In the genomic region with DNA sequence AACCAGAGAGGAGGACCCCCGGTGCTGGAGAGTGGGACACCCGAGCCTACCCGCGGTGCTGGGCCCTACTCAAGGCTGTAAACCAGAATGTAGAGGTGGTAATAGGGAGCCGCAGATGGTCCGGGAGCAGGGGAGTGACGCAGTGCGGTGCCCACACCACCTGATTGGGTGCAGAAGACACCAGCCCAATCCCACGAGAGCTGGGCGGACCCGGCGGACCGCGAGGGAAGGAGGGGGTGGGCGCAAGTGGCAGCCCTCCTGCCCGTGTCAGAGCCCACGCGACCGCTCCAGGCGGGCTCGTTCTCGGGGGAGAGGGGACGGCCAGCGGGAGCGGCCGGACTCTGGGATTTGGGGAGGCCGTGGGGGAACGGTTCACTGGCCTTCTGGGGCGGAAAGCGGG, we compare ENCODE assay signal across 8 cellular contexts.
DNase-seq lines count a peak whose midpoint lies in the region; ATAC-seq and TF ChIP-seq lines count a peak whose summit lies in the region.

No MANE protein-coding gene starts in this region.

- H3K4me3 ChIP-seq in AG04449 (ENCODE audit: low read depth, low read length) (peak overlapping the region; percentile 54), fibroblast of mammary gland (ENCODE audit: control insufficient read depth, low read depth, low read length) (peak overlapping the region; percentile 33)

- DNase-seq in AG04449 (ENCODE audit: low read depth, low spot score) (no peak), fibroblast of mammary gland (ENCODE audit: low read depth) (peak; percentile 50), MV-4-11 (lab: John Stamatoyannopoulos, UW) (no peak), NCI-H1092 treated with DMSO at 0.1 percent for 48 hours (lab: John Stamatoyannopoulos, UW) (no peak), foreskin melanocyte (no peak), NCI-H1105 (lab: John Stamatoyannopoulos, UW) (no peak)
- DNase-seq in naive thymus-derived CD8-positive, alpha-beta T cell, result no peak

- H3K4me1 Mint-ChIP-seq in naive thymus-derived CD8-positive, alpha-beta T cell, result peaks cover 8 to 12% (median 9%) of the 10 kb centered on the region in 4 donors

- no peaks in the 10 kb centered on the region for H3K36me3 Mint-ChIP-seq in naive thymus-derived CD8-positive, alpha-beta T cell

- POLR2A ChIA-PET in AG04449 (lab: Yijun Ruan, JAX), result interaction anchor here (1.3 kb wide), 1 partner anchor 375 kb away, joined by 5 read pairs; no protein-coding TSS in a partner anchor
- POLR2A ChIA-PET in naive thymus-derived CD8-positive, alpha-beta T cell (lab: Charles Lee), result no interaction called here

- CTCF ChIA-PET in AG04449 (lab: Yijun Ruan, JAX), result interaction anchor here (1.2 kb wide), 1 partner anchor 416 kb away, joined by 3 read pairs; no protein-coding TSS in a partner anchor

- no peak for TF ChIP-seq CTCF in AG04449 (IDR thresholded peaks at IDR 0.05; ENCODE audit: insufficient read depth, low read length, missing control alignments)
- no peak for TF ChIP-seq CTCF in fibroblast of mammary gland (conservative IDR thresholded peaks at IDR 0.05; ENCODE audit: control insufficient read depth, insufficient read depth, low read depth, low read length)

- H3K27me3 Mint-ChIP-seq in naive thymus-derived CD8-positive, alpha-beta T cell, result peaks cover 11 to 45% (median 31%) of the 10 kb centered on the region in 5 donors

- no peaks in the 10 kb centered on the region for H3K9me3 Mint-ChIP-seq in naive thymus-derived CD8-positive, alpha-beta T cell

- peak; percentile 30 for ATAC-seq in SK-N-SH treated with all-trans-retinoic acid at 6 μM for 48 hours
- peak; percentile 40 to 59 for ATAC-seq in naive thymus-derived CD8-positive, alpha-beta T cell

- peak overlapping the region; percentile 56 to 83 (median 64) for H3K4me3 Mint-ChIP-seq in naive thymus-derived CD8-positive, alpha-beta T cell

- peak overlapping the region in 1 of 10 donors; percentile 80 for H3K27ac Mint-ChIP-seq in naive thymus-derived CD8-positive, alpha-beta T cell

TF ChIP-seq in SK-N-SH treated with all-trans-retinoic acid at 6 μM for 48 hours, 23 proteins besides CTCF, POLR2A, EP300 and RAD21:
- TF ChIP-seq PPARA (CRISPR knock-in tag; IDR thresholded peaks at IDR 0.05; ENCODE audit: borderline replicate concordance) (no peak), ESRRG (CRISPR knock-in tag; IDR thresholded peaks at IDR 0.05) (no peak), BACH2 (CRISPR knock-in tag; IDR thresholded peaks at IDR 0.05; ENCODE audit: borderline replicate concordance) (no peak), TSHZ2 (CRISPR knock-in tag; IDR thresholded peaks at IDR 0.05) (no peak), OSR1 (CRISPR knock-in tag; IDR thresholded peaks at IDR 0.05) (no peak), CREB5 (CRISPR knock-in tag; IDR thresholded peaks at IDR 0.05; ENCODE audit: low read depth) (no peak), TOX (CRISPR knock-in tag; IDR thresholded peaks at IDR 0.05; ENCODE audit: borderline replicate concordance) (no peak)
